Comparison of ENCODE assay signal across 15 cellular contexts in genomic region chr14:94971750-94972149, GRCh38.
DNase-seq lines count a peak whose midpoint lies in the region; ATAC-seq and TF ChIP-seq lines count a peak whose summit lies in the region.
"Had no signal": no experiment of that assay in that cellular context is flagged by ENCODE, and none has a peak within 500 bp of the region (broad histone marks: within the 10 kb centered on the region; RNA-seq: fewer than 3 reads in every experiment).

No MANE protein-coding gene starts in this region.

- DNase-seq in NCI-H82 (lab: John Stamatoyannopoulos, UW) (peak; percentile 21), NCI-H82 treated with DMSO at 0.1 percent for 48 hours (lab: John Stamatoyannopoulos, UW; ENCODE audit: unreplicated experiment) (no peak), hepatocyte (ENCODE audit: low spot score) (peak; percentile 26), pons (ENCODE audit: low spot score) (peak; percentile 30), NCI-H2081 treated with DMSO at 0.1 percent for 48 hours (lab: John Stamatoyannopoulos, UW) (no peak), CD14-positive monocyte (ENCODE audit: low spot score) (no peak), foreskin melanocyte (no peak)
- DNase-seq: activated CD8-positive, alpha-beta memory T cell treated with anti-CD3 and anti-CD28 coated beads, Interleukin-2, amount 50 U/mL, for 4 hours; effector memory CD8-positive, alpha-beta T cell; NCI-H446 treated with DMSO at 0.1 percent for 48 hours; stimulated activated CD4-positive, alpha-beta T cell treated with anti-CD3 and anti-CD28 coated beads, Interleukin-2, amount 100 ng/mL, for 24 hours; stimulated activated naive CD4-positive, alpha-beta T cell had no signal

- TF ChIP-seq CTCF in hepatocyte (IDR thresholded peaks at IDR 0.05; ENCODE audit: poor library complexity) (no peak), CD14-positive monocyte (IDR thresholded peaks at IDR 0.05) (no peak)

- peaks cover 4 to 14% (median 5%) of the 10 kb centered on the region in 3 donors for H3K27me3 Mint-ChIP-seq in CD14-positive monocyte (ENCODE audit: low read depth in 3 of 3)

- H3K36me3 Mint-ChIP-seq in CD14-positive monocyte = no peaks in the 10 kb centered on the region

- intact Hi-C loops in CD14-positive monocyte (cut with micrococcal nuclease) = no loop called here

- no peaks in the 10 kb centered on the region for H3K79me2 ChIP-seq in hepatocyte

- no peak overlapping the region for H3K27ac Mint-ChIP-seq in CD14-positive monocyte
- H3K27ac Mint-ChIP-seq: effector memory CD8-positive, alpha-beta T cell; natural killer cell treated with Interleukin-12 subunit alpha and Interleukin-12 subunit beta and Interleukin-15 and Interleukin-18, amount 100 ng/mL, for 72 hours had no signal

- no peaks in the 10 kb centered on the region for H4K20me1 ChIP-seq in hepatocyte (ENCODE audit: insufficient read depth, poor library complexity, severe bottlenecking)

- no peaks in the 10 kb centered on the region for H3K9me2 ChIP-seq in hepatocyte (replicated peaks; ENCODE audit: insufficient read depth)

- H3K36me3 ChIP-seq in hepatocyte (replicated peaks; ENCODE audit: insufficient read depth, low read depth) = no peaks in the 10 kb centered on the region

- peaks cover 3% of the 10 kb centered on the region for H3K4me1 ChIP-seq in hepatocyte (ENCODE audit: insufficient read depth)

- H3K4me3 ChIP-seq in hepatocyte = no peak overlapping the region

- no peak overlapping the region for H3K4me3 Mint-ChIP-seq in CD14-positive monocyte
- H3K4me3 Mint-ChIP-seq: effector memory CD8-positive, alpha-beta T cell; natural killer cell treated with Interleukin-12 subunit alpha and Interleukin-12 subunit beta and Interleukin-15 and Interleukin-18, amount 100 ng/mL, for 72 hours had no signal

- H3K27me3 ChIP-seq in hepatocyte = no peaks in the 10 kb centered on the region

- H3K27ac ChIP-seq in hepatocyte = peak overlapping the region; percentile 74
- H3K27ac ChIP-seq: 22Rv1 had no signal

- peaks cover 0 to 6% (median 0%) of the 10 kb centered on the region in 7 donors for H3K9me3 Mint-ChIP-seq in CD14-positive monocyte
- H3K9me3 Mint-ChIP-seq: effector memory CD8-positive, alpha-beta T cell; natural killer cell treated with Interleukin-12 subunit alpha and Interleukin-12 subunit beta and Interleukin-15 and Interleukin-18, amount 100 ng/mL, for 72 hours had no signal

- ATAC-seq in GM21367 (IDR thresholded peaks at IDR 0.05; ENCODE audit: unreplicated experiment) = no peak
- ATAC-seq: effector memory CD8-positive, alpha-beta T cell; natural killer cell treated with Interleukin-12 subunit alpha and Interleukin-12 subunit beta and Interleukin-15 and Interleukin-18, amount 100 ng/mL, for 72 hours had no signal

- H2AFZ ChIP-seq in hepatocyte = no peak overlapping the region

- H3K4me2 ChIP-seq in hepatocyte = no peak overlapping the region

- H3K4me1 Mint-ChIP-seq in CD14-positive monocyte = no peaks in the 10 kb centered on the region

- WGBS in hepatocyte (ENCODE audit: low lambda C conversion rate, missing lambda C conversion rate) = 72% methylated on average over 10 of the region's 10 CpGs

- no peaks in the 10 kb centered on the region for H3K9me3 ChIP-seq in hepatocyte (ENCODE audit: low read depth)

Comparison
In these comparisons a context has a peak if more than half of its experiments do, and no peak if none do; other contexts are left out.
1. DNase-seq: peak in NCI-H82 (single experiment), hepatocyte (single experiment) and pons (single experiment); none in NCI-H82 treated with DMSO at 0.1 percent for 48 hours (single experiment), NCI-H2081 treated with DMSO at 0.1 percent for 48 hours (single experiment), CD14-positive monocyte (single experiment) and foreskin melanocyte (single experiment).